In the genomic region with DNA sequence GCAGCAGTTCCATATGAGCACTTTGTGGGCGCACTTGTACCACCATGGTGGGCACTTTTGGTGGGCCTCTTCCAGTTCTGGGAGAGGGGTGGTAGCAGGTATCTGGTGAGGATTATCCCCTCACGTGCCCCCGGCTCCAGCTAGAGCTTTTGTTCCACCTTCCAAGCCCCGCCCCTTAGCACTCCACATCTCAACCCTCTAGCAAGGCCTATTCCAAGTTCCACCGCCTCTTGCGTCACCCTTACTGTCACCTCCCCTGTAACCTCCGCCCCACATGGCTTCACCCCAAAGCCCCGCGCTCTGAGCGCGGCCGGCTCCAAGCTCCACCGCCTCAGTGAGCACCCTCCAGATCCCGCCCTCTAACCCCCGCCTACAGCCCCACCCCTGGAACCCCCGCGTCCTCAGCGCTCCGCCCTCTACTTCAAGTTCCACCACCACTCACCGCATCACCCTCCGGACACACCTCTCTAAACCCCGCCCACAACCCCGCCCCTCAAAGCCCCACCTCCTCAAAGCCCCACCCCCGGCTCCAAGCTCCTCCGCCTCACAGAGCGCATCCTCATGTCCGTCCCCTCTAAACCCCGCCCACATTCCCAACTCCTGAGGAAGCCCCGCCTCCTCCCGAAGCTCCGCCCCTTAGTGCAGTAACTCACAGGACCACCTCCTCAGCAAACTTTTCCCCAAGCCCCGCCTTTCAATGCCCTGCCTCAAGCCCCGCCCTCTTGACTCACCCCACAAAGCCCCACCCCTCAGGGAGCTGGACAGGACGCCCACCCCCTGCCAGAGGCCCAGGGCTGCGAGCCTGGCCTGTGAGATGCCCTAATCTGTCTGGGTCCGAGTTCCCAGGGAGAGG, we compare ENCODE assay signal across 8 cellular contexts. TPM values are rescaled to one million over a fixed set of nuclear protein-coding genes. Genes with fewer than 3 reads are reported as not detected.
DNase-seq lines count a peak whose midpoint lies in the region; ATAC-seq lines count a peak whose summit lies in the region.

No MANE protein-coding gene starts in this region.

- ATAC-seq in GM18858 (IDR thresholded peaks at IDR 0.05; ENCODE audit: unreplicated experiment): no peak

- DNase-seq in NCI-H1417 (lab: John Stamatoyannopoulos, UW): peak in 2 of 3 experiments; percentile 7 to 28
- no peak for DNase-seq in NCI-H1417 treated with DMSO at 0.1 percent for 48 hours (lab: John Stamatoyannopoulos, UW)
- DNase-seq in RPMI7951 (ENCODE audit: low read depth): peak; percentile 54
- DNase-seq in astrocyte of the hippocampus (ENCODE audit: low read depth, low spot score): peak; percentile 55
- peak; percentile 84 for DNase-seq in iPS DF 4.7 (ENCODE audit: extremely low read depth, low spot score)
- DNase-seq in stimulated activated CD4-positive, alpha-beta T cell treated with anti-CD3 and anti-CD28 coated beads, Interleukin-1b, Interleukin-23, amount 100 ng/mL, for 48 hours: peak; percentile 60
- DNase-seq in epidermal melanocyte (ENCODE audit: insufficient read length, low spot score): no peak

RNA-seq across cellular contexts. Expression of a gene that starts 11.1 kb away (rescaled TPM):
- not detected in 2 replicates for total RNA-seq in RPMI7951 (2014; rRNA removed; shearing (Covaris generic))

RNA-seq across cellular contexts. Expression of a gene that starts 29.4 kb away (rescaled TPM):
- 0.20 TPM in 1 of 2 replicates, not detected in the other for total RNA-seq in RPMI7951 (2014; rRNA removed; shearing (Covaris generic))

RNA-seq across cellular contexts. Expression of a gene that starts 36.6 kb away (rescaled TPM):
- total RNA-seq in RPMI7951 (2014; rRNA removed; shearing (Covaris generic)): not detected in 2 replicates

RNA-seq across cellular contexts. Expression of a gene that starts 42.9 kb away (rescaled TPM):
- not detected in 2 replicates for total RNA-seq in RPMI7951 (2014; rRNA removed; shearing (Covaris generic))

RNA-seq across cellular contexts. Expression of a gene that starts 50.5 kb away (rescaled TPM):
- not detected in 2 replicates for total RNA-seq in RPMI7951 (2014; rRNA removed; shearing (Covaris generic))

Comparison
In these comparisons a context has a peak if more than half of its experiments do, and no peak if none do; other contexts are left out.
1. DNase-seq: peak in NCI-H1417 (2 of 3), RPMI7951 (single experiment), astrocyte of the hippocampus (single experiment), iPS DF 4.7 (single experiment) and stimulated activated CD4-positive, alpha-beta T cell treated with anti-CD3 and anti-CD28 coated beads, Interleukin-1b, Interleukin-23, amount 100 ng/mL, for 48 hours (single experiment); none in NCI-H1417 treated with DMSO at 0.1 percent for 48 hours (single experiment) and epidermal melanocyte (single experiment).